ENCODE assay signal across 23 cellular contexts in the genomic region with DNA sequence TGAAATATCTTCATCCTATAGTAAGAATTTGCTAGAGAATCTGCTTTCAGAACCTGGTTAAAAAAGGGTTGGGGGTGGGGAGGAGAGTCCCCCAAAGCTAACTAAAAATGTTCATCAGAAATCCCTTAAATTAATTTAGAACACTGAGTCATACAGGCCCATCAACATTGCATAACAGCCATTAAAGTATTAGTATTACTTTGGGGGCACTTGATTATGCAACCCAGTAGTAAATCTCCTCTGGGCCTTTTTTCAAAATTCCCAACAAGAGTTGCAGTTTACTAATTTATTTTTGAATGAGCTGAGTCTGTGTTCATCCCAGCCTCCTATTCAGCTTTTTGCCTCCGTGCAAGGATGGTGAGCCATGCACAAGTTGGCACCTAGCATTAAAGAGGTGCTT. TPM values are rescaled to one million over a fixed set of nuclear protein-coding genes. Genes with fewer than 3 reads are reported as not detected.
A peak's percentile ranks its signal among the peaks of the same experiment; 100 is the strongest.
DNase-seq lines count a peak whose midpoint lies in the region; ATAC-seq and TF ChIP-seq lines count a peak whose summit lies in the region.
"Had no signal": no experiment of that assay in that cellular context is flagged by ENCODE, and none has a peak within 500 bp of the region (broad histone marks: within the 10 kb centered on the region; RNA-seq: fewer than 3 reads in every experiment).

No MANE protein-coding gene starts in this region.

- WGBS in aorta, 2 donors = 94 to 97% methylated on average over 1 of the region's 1 CpG

- DNase-seq in fibroblast of mammary gland (ENCODE audit: low read depth) (peak; percentile 42), iris pigment epithelial cell (ENCODE audit: low read depth) (peak; percentile 16), gastrocnemius medialis (no peak), aorta (no peak), cerebellar cortex (ENCODE audit: low spot score) (no peak), NCI-H1105 treated with DMSO at 0.1 percent for 48 hours (lab: John Stamatoyannopoulos, UW) (no peak)
- no peak for DNase-seq in central memory CD4-positive, alpha-beta T cell
- DNase-seq in activated CD8-positive, alpha-beta memory T cell treated with anti-CD3 and anti-CD28 coated beads for 24 hours = no peak
- DNase-seq: ACHN; AML-193; Caco-2; CD4-positive, alpha-beta T cell; DMS79; GDM1; GOT3; H7; HFFc6 had no signal

- peak in 1 of 2 donors; percentile 30 for ATAC-seq in gastrocnemius medialis
- ATAC-seq in aorta (ENCODE audit: low FRiP score) = peak; percentile 54
- ATAC-seq: HCT116 had no signal

- H3K27ac ChIP-seq in gastrocnemius medialis = peak overlapping the region; percentile 62 to 83 (median 74)
- no peak overlapping the region for H3K27ac ChIP-seq in aorta (ENCODE audit: low read depth in 1 of 2, low read length in 2 of 2)
- H3K27ac ChIP-seq: C4-2B, HL-60 had no signal

- peaks cover 5 to 25% of the 10 kb centered on the region in 2 donors for H3K4me1 ChIP-seq in gastrocnemius medialis
- no peaks in the 10 kb centered on the region for H3K4me1 ChIP-seq in aorta (ENCODE audit: control insufficient read depth in 1 of 2, insufficient read depth in 2 of 2, low read length in 2 of 2)
- H3K4me1 ChIP-seq: Caco-2 had no signal

- no peaks in the 10 kb centered on the region for H3K9me3 ChIP-seq in gastrocnemius medialis
- no peaks in the 10 kb centered on the region for H3K9me3 ChIP-seq in aorta (ENCODE audit: control insufficient read depth, low read length)

- in situ Hi-C loops in gastrocnemius medialis (cut with MboI; ENCODE audit: low sequenced_read_pairs in 4 of 4) = no loop called here

- TF ChIP-seq CTCF in fibroblast of mammary gland (conservative IDR thresholded peaks at IDR 0.05; ENCODE audit: control insufficient read depth, insufficient read depth, low read depth, low read length) (no peak), gastrocnemius medialis (IDR thresholded peaks at IDR 0.05 in 4 of 5, conservative IDR thresholded peaks at IDR 0.05 in 1 of 5) (no peak)

- TF ChIP-seq POLR2A in gastrocnemius medialis (IDR thresholded peaks at IDR 0.05) = no peak

- H3K27me3 ChIP-seq in gastrocnemius medialis (no peaks in the 10 kb centered on the region), aorta (ENCODE audit: control insufficient read depth in 1 of 2, insufficient read depth in 2 of 2, low read length in 1 of 2) (no peaks in the 10 kb centered on the region)

- no peaks in the 10 kb centered on the region for H3K36me3 ChIP-seq in gastrocnemius medialis
- H3K36me3 ChIP-seq in aorta (ENCODE audit: control insufficient read depth in 1 of 2, insufficient read depth in 2 of 2, low read length in 1 of 2) = no peaks in the 10 kb centered on the region

- intact Hi-C loops in gastrocnemius medialis (cut with DNase I; ENCODE audit: low total_unique reads) = no loop called here
- intact Hi-C loops in aorta (cut with DNase I) = no loop called here

- H3K4me3 ChIP-seq in fibroblast of mammary gland (ENCODE audit: control insufficient read depth, low read depth, low read length) (no peak overlapping the region), gastrocnemius medialis (no peak overlapping the region), aorta (ENCODE audit: low read length in 2 of 2) (no peak overlapping the region)

RNA-seq across cellular contexts. Expression of gene SLC24A4, which starts 8.8 kb away (rescaled TPM):
- total RNA-seq in gastrocnemius medialis = under 1 TPM; 0.07 to 0.76 (median 0.50) TPM
- 1 to 10 TPM; 1.0 to 2.9 TPM for total RNA-seq in aorta
- under 1 TPM; 0.25 to 0.26 TPM for polyA plus RNA-seq in aorta
- total RNA-seq: Caco-2, Daoy, HFFc6, HT1080 had no signal
- polyA plus RNA-seq: BJ had no signal

Comparison
In these comparisons a context has a peak if more than half of its experiments do, and no peak if none do; other contexts are left out.
1. DNase-seq: peak in fibroblast of mammary gland (single experiment) and iris pigment epithelial cell (single experiment); none in gastrocnemius medialis (0 of 2), aorta (0 of 2), central memory CD4-positive, alpha-beta T cell (single experiment), cerebellar cortex (single experiment), NCI-H1105 treated with DMSO at 0.1 percent for 48 hours (single experiment) and activated CD8-positive, alpha-beta memory T cell treated with anti-CD3 and anti-CD28 coated beads for 24 hours (single experiment).
2. H3K27ac ChIP-seq: peak in gastrocnemius medialis (4 of 4); none in aorta (0 of 2).